ENCODE assay signal across 29 cellular contexts in genomic region chr6:17874753-17875152, GRCh38.
"Had no signal": no experiment of that assay in that cellular context is flagged by ENCODE, and none has a peak within 500 bp of the region (broad histone marks: within the 10 kb centered on the region; RNA-seq: fewer than 3 reads in every experiment).

No MANE protein-coding gene starts in this region.

- H3K27ac ChIP-seq: coronary artery, epithelial cell of prostate, esophagus muscularis mucosa, foreskin keratinocyte, gastrocnemius medialis, gastroesophageal sphincter, heart left ventricle, heart right ventricle had no signal

- DNase-seq: cortex of kidney; dermis blood vessel endothelial cell; dorsolateral prefrontal cortex; effector CD4-positive, alpha-beta T cell; effector CD8-positive, alpha-beta T cell; effector memory CD4-positive, alpha-beta T cell; effector memory CD8-positive, alpha-beta T cell; endodermal cell; erythroblast; esophagus squamous epithelium; foreskin fibroblast; foreskin keratinocyte; foreskin melanocyte; gastrocnemius medialis; glutamatergic neuron; head of caudate nucleus; heart left ventricle; heart right ventricle; hippocampal formation had no signal

- H3K4me3 ChIP-seq: coronary artery, dorsolateral prefrontal cortex, esophagus muscularis mucosa, esophagus squamous epithelium, gastrocnemius medialis, gastroesophageal sphincter, heart left ventricle, heart right ventricle, hepatocyte had no signal

- H3K36me3 ChIP-seq: esophagus squamous epithelium, gastrocnemius medialis, gastroesophageal sphincter had no signal

- H3K9me3 ChIP-seq: esophagus muscularis mucosa, esophagus squamous epithelium, gastrocnemius medialis, gastroesophageal sphincter, heart left ventricle, heart right ventricle had no signal

- H3K27ac Mint-ChIP-seq: dendritic cell treated with granulocyte-macrophage colony-stimulating factor and Interleukin-4, amounts not matched to agents 40 ng/mL and 50 ng/mL, for 4 days; effector memory CD8-positive, alpha-beta T cell had no signal

- FAIRE-seq: endometrium, endothelial cell of umbilical vein, frontal cortex had no signal

- H2AFZ ChIP-seq: hepatocyte had no signal

- ATAC-seq: effector memory CD8-positive, alpha-beta T cell; esophagus mucosa; foreskin keratinocyte; gastrocnemius medialis; gastroesophageal sphincter; heart left ventricle; heart right ventricle had no signal

- H3K4me2 ChIP-seq: hepatocyte had no signal

- H3K27me3 Mint-ChIP-seq: dendritic cell treated with granulocyte-macrophage colony-stimulating factor and Interleukin-4, amounts not matched to agents 40 ng/mL and 50 ng/mL, for 4 days had no signal

- H3K4me3 Mint-ChIP-seq: dendritic cell treated with granulocyte-macrophage colony-stimulating factor and Interleukin-4, amounts not matched to agents 40 ng/mL and 50 ng/mL, for 4 days; effector memory CD8-positive, alpha-beta T cell; endodermal cell had no signal

- H3K27me3 ChIP-seq: dorsolateral prefrontal cortex, esophagus muscularis mucosa, esophagus squamous epithelium, foreskin keratinocyte, gastrocnemius medialis, gastroesophageal sphincter, heart left ventricle, heart right ventricle, hepatocyte had no signal

- H3K9me3 Mint-ChIP-seq: dendritic cell treated with granulocyte-macrophage colony-stimulating factor and Interleukin-4, amounts not matched to agents 40 ng/mL and 50 ng/mL, for 4 days; effector memory CD8-positive, alpha-beta T cell; endodermal cell had no signal
